Comparison of ENCODE assay signal across 29 cellular contexts in genomic region chr4:132346016-132346415, GRCh38.
"Had no signal": no experiment of that assay in that cellular context is flagged by ENCODE, and none has a peak within 500 bp of the region (broad histone marks: within the 10 kb centered on the region; RNA-seq: fewer than 3 reads in every experiment).

No MANE protein-coding gene starts in this region.

- H3K4me3 ChIP-seq: adrenal gland, body of pancreas, breast epithelium had no signal

- DNase-seq: activated B cell treated with CpG ODN at 0.5 μM for 24 hours; activated CD4-positive, alpha-beta memory T cell treated with anti-CD3 and anti-CD28 coated beads for 36 hours; activated CD4-positive, alpha-beta T cell treated with anti-CD3 and anti-CD28 coated beads for 4 hours; activated CD4-positive, alpha-beta T cell treated with anti-CD3 and anti-CD28 coated beads, Interleukin-2, amount 10 ng/mL, durations not matched to agents 24 days and 14 days; activated CD4-positive, alpha-beta T cell treated with anti-CD3 and anti-CD28 coated beads, Interleukin-2, amount 50 U/mL, for 1 hour; activated CD4-positive, alpha-beta T cell treated with anti-CD3 and anti-CD28 coated beads, Interleukin-2, amount 50 U/mL, for 4 hours; activated CD4-positive, CD25-positive, alpha-beta regulatory T cell treated with anti-CD3 and anti-CD28 coated beads, Interleukin-2, amount 50 U/mL, for 72 hours; activated CD8-positive, alpha-beta memory T cell treated with anti-CD3 and anti-CD28 coated beads, Interleukin-2, amount 50 U/mL, for 4 hours; activated CD8-positive, alpha-beta T cell treated with anti-CD3 and anti-CD28 coated beads for 36 hours; activated effector memory CD4-positive, alpha-beta T cell treated with anti-CD3 and anti-CD28 coated beads, Interleukin-2, amount 50 U/mL, for 16 hours; activated gamma-delta T cell treated with Interleukin-2 at 50 U/mL for 16 hours; activated naive CD4-positive, alpha-beta T cell; activated naive CD4-positive, alpha-beta T cell treated with anti-CD3 and anti-CD28 coated beads for 36 hours; activated naive CD4-positive, alpha-beta T cell treated with anti-CD3 and anti-CD28 coated beads, Interleukin-2, amount 50 U/mL, for 16 hours; activated naive CD8-positive, alpha-beta T cell treated with anti-CD3 and anti-CD28 coated beads for 36 hours; activated T-cell treated with anti-CD3 and anti-CD28 coated beads for 4 hours; activated T-cell treated with anti-CD3 and anti-CD28 coated beads, Interleukin-2, amount 50 U/mL, for 1 hour; activated T-cell treated with anti-CD3 and anti-CD28 coated beads, Interleukin-2, amount 50 U/mL, for 4 hours; activated T-cell treated with anti-CD3 and anti-CD28 coated beads, Interleukin-2, amount 50 U/mL, for 72 hours; adrenal gland; amniotic stem cell; aorta; body of pancreas; brain microvascular endothelial cell; central memory CD4-positive, alpha-beta T cell; T-helper 2 cell; T-helper 9 cell had no signal

- H3K36me3 ChIP-seq: adrenal gland, brain microvascular endothelial cell, breast epithelium had no signal

- H3K27me3 ChIP-seq: adrenal gland, body of pancreas, brain microvascular endothelial cell, breast epithelium had no signal

- H3K4me1 ChIP-seq: adrenal gland, body of pancreas, breast epithelium had no signal

- H3K27ac ChIP-seq: adrenal gland, body of pancreas, brain microvascular endothelial cell, breast epithelium, VCaP had no signal

- H3K9me3 ChIP-seq: adrenal gland, body of pancreas had no signal
